1 cellular context compared by ENCODE assay signal in the genomic region with DNA sequence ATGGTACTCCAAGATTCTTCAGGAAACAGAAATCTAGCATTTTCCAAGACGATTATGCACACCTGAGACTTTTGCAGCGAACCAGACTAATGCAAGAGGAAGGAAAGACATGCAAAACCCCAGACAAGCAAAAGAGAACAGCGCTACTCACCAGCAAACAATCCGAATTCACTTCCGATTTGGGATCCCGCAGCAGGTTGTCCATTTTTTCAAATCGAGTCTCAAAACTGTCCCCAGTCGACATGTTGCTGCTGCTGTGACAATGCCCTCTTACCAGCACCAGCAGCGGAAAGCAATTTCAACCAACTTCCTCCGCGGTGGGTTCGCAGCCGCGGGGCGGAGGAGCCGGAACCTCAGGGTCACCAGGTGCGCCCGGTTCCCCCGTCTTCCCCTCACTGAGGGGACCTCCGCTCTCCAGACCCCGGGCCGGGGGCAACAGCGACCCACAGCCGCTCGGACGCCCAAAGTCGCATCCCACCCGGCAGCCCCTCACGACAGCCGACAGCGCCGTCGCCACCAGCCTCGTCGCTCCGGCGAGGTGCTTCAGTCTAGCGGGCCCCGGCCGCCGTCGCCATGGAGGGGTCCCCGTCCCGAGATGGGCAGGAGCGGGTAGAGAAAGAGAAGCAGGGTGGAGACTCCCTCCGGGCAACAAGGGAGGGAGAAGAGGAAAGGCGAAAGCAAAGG.
TF ChIP-seq lines count a peak whose summit lies in the region.

No MANE protein-coding gene starts in this region.

TF ChIP-seq in HepG2, 621 proteins besides CTCF, POLR2A, EP300 and RAD21 (continued from another document and continues in another):
- peak; percentile 46; the same call in 1 of the 2 replicates for TF ChIP-seq ZNF563 (CRISPR knock-in tag; IDR thresholded peaks at IDR 0.05)
- TF ChIP-seq ZFP36L1 (CRISPR knock-in tag; IDR thresholded peaks at IDR 0.05): no peak
- TF ChIP-seq, protein P1, sequence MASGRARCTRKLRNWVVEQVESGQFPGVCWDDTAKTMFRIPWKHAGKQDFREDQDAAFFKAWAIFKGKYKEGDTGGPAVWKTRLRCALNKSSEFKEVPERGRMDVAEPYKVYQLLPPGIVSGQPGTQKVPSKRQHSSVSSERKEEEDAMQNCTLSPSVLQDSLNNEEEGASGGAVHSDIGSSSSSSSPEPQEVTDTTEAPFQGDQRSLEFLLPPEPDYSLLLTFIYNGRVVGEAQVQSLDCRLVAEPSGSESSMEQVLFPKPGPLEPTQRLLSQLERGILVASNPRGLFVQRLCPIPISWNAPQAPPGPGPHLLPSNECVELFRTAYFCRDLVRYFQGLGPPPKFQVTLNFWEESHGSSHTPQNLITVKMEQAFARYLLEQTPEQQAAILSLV (CRISPR knock-in tag; IDR thresholded peaks at IDR 0.05; ENCODE audit: borderline replicate concordance): no peak
- no peak for TF ChIP-seq KLF6 (CRISPR knock-in tag; IDR thresholded peaks at IDR 0.05)
- TF ChIP-seq, protein P2, sequence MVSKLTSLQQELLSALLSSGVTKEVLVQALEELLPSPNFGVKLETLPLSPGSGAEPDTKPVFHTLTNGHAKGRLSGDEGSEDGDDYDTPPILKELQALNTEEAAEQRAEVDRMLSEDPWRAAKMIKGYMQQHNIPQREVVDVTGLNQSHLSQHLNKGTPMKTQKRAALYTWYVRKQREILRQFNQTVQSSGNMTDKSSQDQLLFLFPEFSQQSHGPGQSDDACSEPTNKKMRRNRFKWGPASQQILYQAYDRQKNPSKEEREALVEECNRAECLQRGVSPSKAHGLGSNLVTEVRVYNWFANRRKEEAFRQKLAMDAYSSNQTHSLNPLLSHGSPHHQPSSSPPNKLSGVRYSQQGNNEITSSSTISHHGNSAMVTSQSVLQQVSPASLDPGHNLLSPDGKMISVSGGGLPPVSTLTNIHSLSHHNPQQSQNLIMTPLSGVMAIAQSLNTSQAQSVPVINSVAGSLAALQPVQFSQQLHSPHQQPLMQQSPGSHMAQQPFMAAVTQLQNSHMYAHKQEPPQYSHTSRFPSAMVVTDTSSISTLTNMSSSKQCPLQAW (CRISPR knock-in tag; IDR thresholded peaks at IDR 0.05): 0 out of 2 replicates have a peak, but pooled peaks have one; percentile 45
- TF ChIP-seq ZNF776 (CRISPR knock-in tag; IDR thresholded peaks at IDR 0.05): 0 out of 2 replicates have a peak, but pooled peaks have one; percentile 56
- TF ChIP-seq, protein P3, sequence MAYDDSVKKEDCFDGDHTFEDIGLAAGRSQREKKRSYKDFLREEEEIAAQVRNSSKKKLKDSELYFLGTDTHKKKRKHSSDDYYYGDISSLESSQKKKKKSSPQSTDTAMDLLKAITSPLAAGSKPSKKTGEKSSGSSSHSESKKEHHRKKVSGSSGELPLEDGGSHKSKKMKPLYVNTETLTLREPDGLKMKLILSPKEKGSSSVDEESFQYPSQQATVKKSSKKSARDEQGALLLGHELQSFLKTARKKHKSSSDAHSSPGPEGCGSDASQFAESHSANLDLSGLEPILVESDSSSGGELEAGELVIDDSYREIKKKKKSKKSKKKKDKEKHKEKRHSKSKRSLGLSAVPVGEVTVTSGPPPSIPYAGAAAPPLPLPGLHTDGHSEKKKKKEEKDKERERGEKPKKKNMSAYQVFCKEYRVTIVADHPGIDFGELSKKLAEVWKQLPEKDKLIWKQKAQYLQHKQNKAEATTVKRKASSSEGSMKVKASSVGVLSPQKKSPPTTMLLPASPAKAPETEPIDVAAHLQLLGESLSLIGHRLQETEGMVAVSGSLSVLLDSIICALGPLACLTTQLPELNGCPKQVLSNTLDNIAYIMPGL (CRISPR knock-in tag; IDR thresholded peaks at IDR 0.05; ENCODE audit: borderline replicate concordance in 1 of 2, low read depth in 1 of 2): peak in 1 of 2 experiments; percentile 48; a peak in 1 of 4 replicates
- peak; percentile 12; the same call in 1 of the 2 replicates for TF ChIP-seq TARDBP (CRISPR knock-in tag; IDR thresholded peaks at IDR 0.05)
- TF ChIP-seq ZNF598 (CRISPR knock-in tag; IDR thresholded peaks at IDR 0.05; ENCODE audit: borderline replicate concordance): no peak
- peak; percentile 30; the same call in 1 of the 2 replicates for TF ChIP-seq KDM2A (CRISPR knock-in tag; IDR thresholded peaks at IDR 0.05; ENCODE audit: borderline replicate concordance, low read depth)
- 0 out of 2 replicates have a peak, but pooled peaks have one; percentile 17 for TF ChIP-seq ZNF430 (CRISPR knock-in tag; IDR thresholded peaks at IDR 0.05)
- TF ChIP-seq, protein P4, sequence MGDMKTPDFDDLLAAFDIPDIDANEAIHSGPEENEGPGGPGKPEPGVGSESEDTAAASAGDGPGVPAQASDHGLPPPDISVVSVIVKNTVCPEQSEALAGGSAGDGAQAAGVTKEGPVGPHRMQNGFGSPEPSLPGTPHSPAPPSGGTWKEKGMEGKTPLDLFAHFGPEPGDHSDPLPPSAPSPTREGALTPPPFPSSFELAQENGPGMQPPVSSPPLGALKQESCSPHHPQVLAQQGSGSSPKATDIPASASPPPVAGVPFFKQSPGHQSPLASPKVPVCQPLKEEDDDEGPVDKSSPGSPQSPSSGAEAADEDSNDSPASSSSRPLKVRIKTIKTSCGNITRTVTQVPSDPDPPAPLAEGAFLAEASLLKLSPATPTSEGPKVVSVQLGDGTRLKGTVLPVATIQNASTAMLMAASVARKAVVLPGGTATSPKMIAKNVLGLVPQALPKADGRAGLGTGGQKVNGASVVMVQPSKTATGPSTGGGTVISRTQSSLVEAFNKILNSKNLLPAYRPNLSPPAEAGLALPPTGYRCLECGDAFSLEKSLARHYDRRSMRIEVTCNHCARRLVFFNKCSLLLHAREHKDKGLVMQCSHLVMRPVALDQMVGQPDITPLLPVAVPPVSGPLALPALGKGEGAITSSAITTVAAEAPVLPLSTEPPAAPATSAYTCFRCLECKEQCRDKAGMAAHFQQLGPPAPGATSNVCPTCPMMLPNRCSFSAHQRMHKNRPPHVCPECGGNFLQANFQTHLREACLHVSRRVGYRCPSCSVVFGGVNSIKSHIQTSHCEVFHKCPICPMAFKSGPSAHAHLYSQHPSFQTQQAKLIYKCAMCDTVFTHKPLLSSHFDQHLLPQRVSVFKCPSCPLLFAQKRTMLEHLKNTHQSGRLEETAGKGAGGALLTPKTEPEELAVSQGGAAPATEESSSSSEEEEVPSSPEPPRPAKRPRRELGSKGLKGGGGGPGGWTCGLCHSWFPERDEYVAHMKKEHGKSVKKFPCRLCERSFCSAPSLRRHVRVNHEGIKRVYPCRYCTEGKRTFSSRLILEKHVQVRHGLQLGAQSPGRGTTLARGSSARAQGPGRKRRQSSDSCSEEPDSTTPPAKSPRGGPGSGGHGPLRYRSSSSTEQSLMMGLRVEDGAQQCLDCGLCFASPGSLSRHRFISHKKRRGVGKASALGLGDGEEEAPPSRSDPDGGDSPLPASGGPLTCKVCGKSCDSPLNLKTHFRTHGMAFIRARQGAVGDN (CRISPR knock-in tag; IDR thresholded peaks at IDR 0.05): peak; percentile 70; the same call in 1 of the 2 replicates
- TF ChIP-seq, protein P5, sequence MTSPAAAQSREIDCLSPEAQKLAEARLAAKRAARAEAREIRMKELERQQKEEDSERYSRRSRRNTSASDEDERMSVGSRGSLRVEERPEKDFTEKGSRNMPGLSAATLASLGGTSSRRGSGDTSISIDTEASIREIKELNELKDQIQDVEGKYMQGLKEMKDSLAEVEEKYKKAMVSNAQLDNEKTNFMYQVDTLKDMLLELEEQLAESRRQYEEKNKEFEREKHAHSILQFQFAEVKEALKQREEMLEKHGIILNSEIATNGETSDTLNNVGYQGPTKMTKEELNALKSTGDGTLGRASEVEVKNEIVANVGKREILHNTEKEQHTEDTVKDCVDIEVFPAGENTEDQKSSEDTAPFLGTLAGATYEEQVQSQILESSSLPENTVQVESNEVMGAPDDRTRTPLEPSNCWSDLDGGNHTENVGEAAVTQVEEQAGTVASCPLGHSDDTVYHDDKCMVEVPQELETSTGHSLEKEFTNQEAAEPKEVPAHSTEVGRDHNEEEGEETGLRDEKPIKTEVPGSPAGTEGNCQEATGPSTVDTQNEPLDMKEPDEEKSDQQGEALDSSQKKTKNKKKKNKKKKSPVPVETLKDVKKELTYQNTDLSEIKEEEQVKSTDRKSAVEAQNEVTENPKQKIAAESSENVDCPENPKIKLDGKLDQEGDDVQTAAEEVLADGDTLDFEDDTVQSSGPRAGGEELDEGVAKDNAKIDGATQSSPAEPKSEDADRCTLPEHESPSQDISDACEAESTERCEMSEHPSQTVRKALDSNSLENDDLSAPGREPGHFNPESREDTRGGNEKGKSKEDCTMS (CRISPR knock-in tag; conservative IDR thresholded peaks at IDR 0.05): no peak
- TF ChIP-seq, protein P6, sequence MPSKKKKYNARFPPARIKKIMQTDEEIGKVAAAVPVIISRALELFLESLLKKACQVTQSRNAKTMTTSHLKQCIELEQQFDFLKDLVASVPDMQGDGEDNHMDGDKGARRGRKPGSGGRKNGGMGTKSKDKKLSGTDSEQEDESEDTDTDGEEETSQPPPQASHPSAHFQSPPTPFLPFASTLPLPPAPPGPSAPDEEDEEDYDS (CRISPR knock-in tag; IDR thresholded peaks at IDR 0.05): no peak
- peak; percentile 83; the same call in 1 of the 2 replicates for TF ChIP-seq GLI4 (CRISPR knock-in tag; IDR thresholded peaks at IDR 0.05; ENCODE audit: borderline replicate concordance)
- peak; percentile 14 for TF ChIP-seq ZNF883 (CRISPR knock-in tag; IDR thresholded peaks at IDR 0.05; ENCODE audit: not compliant biosample characterization)
- TF ChIP-seq ATAD3A (CRISPR knock-in tag; IDR thresholded peaks at IDR 0.05): 0 out of 2 replicates have a peak, but pooled peaks have one; percentile 6
- no peak; the same call in none of the 2 replicates for TF ChIP-seq SAP130 (CRISPR knock-in tag; IDR thresholded peaks at IDR 0.05; ENCODE audit: low read depth)
- no peak for TF ChIP-seq HCFC1 (IDR thresholded peaks at IDR 0.05; ENCODE audit: low read depth, low read length)
- 0 out of 2 replicates have a peak, but pooled peaks have one; percentile 2 for TF ChIP-seq ZNF343 (CRISPR knock-in tag; IDR thresholded peaks at IDR 0.05)
- peak; percentile 72 for TF ChIP-seq AGO2 (optimal IDR thresholded peaks at IDR 0.05; ENCODE audit: low read depth, low read length)
- no peak for TF ChIP-seq ZSCAN20 (CRISPR knock-in tag; IDR thresholded peaks at IDR 0.05; ENCODE audit: borderline replicate concordance)
- TF ChIP-seq KMT2A (CRISPR knock-in tag; IDR thresholded peaks at IDR 0.05): peak; percentile 69; the same call in 1 of the 2 replicates
- no peak for TF ChIP-seq ZNF12 (CRISPR knock-in tag; IDR thresholded peaks at IDR 0.05)
- no peak for TF ChIP-seq ZFP82 (CRISPR knock-in tag; IDR thresholded peaks at IDR 0.05; ENCODE audit: borderline replicate concordance)
- TF ChIP-seq ZNF572 (CRISPR knock-in tag; IDR thresholded peaks at IDR 0.05): 0 out of 2 replicates have a peak, but pooled peaks have one; percentile 36
- TF ChIP-seq, protein P7, sequence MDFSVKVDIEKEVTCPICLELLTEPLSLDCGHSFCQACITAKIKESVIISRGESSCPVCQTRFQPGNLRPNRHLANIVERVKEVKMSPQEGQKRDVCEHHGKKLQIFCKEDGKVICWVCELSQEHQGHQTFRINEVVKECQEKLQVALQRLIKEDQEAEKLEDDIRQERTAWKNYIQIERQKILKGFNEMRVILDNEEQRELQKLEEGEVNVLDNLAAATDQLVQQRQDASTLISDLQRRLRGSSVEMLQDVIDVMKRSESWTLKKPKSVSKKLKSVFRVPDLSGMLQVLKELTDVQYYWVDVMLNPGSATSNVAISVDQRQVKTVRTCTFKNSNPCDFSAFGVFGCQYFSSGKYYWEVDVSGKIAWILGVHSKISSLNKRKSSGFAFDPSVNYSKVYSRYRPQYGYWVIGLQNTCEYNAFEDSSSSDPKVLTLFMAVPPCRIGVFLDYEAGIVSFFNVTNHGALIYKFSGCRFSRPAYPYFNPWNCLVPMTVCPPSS (IDR thresholded peaks at IDR 0.05): no peak
- TF ChIP-seq, protein P8, sequence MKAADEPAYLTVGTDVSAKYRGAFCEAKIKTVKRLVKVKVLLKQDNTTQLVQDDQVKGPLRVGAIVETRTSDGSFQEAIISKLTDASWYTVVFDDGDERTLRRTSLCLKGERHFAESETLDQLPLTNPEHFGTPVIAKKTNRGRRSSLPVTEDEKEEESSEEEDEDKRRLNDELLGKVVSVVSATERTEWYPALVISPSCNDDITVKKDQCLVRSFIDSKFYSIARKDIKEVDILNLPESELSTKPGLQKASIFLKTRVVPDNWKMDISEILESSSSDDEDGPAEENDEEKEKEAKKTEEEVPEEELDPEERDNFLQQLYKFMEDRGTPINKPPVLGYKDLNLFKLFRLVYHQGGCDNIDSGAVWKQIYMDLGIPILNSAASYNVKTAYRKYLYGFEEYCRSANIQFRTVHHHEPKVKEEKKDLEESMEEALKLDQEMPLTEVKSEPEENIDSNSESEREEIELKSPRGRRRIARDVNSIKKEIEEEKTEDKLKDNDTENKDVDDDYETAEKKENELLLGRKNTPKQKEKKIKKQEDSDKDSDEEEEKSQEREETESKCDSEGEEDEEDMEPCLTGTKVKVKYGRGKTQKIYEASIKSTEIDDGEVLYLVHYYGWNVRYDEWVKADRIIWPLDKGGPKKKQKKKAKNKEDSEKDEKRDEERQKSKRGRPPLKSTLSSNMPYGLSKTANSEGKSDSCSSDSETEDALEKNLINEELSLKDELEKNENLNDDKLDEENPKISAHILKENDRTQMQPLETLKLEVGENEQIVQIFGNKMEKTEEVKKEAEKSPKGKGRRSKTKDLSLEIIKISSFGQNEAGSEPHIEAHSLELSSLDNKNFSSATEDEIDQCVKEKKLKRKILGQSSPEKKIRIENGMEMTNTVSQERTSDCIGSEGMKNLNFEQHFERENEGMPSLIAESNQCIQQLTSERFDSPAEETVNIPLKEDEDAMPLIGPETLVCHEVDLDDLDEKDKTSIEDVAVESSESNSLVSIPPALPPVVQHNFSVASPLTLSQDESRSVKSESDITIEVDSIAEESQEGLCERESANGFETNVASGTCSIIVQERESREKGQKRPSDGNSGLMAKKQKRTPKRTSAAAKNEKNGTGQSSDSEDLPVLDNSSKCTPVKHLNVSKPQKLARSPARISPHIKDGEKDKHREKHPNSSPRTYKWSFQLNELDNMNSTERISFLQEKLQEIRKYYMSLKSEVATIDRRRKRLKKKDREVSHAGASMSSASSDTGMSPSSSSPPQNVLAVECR (CRISPR knock-in tag; IDR thresholded peaks at IDR 0.05; ENCODE audit: borderline replicate concordance): 0 out of 2 replicates have a peak, but pooled peaks have one; percentile 26
- TF ChIP-seq IRF2 (CRISPR knock-in tag; IDR thresholded peaks at IDR 0.05): 0 out of 2 replicates have a peak, but pooled peaks have one; percentile 3
- TF ChIP-seq ZC3H13 (CRISPR knock-in tag; IDR thresholded peaks at IDR 0.05): peak; percentile 32; the same call in 1 of the 2 replicates
- peak; percentile 77; the same call in 1 of the 2 replicates for TF ChIP-seq RBFOX2 (IDR thresholded peaks at IDR 0.05; ENCODE audit: low read depth, low read length)
- TF ChIP-seq ZNF713 (CRISPR knock-in tag; IDR thresholded peaks at IDR 0.05): no peak
- 0 out of 2 replicates have a peak, but pooled peaks have one; percentile 4 for TF ChIP-seq RARA (CRISPR knock-in tag; IDR thresholded peaks at IDR 0.05)
- TF ChIP-seq, protein P9, sequence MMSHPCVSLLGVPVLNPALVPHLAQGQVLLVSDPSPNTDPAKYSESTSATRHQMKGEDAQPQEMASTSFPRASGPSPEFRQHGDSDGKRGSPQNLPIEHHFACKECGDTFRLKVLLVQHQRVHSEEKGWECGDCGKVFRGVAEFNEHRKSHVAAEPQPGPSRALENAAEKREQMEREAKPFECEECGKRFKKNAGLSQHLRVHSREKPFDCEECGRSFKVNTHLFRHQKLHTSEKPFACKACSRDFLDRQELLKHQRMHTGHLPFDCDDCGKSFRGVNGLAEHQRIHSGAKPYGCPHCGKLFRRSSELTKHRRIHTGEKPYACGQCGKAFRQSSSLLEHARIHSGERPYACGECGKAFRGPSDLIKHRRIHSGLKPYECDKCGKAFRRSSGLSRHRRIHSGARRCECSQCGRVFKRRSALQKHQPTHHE (CRISPR knock-in tag; IDR thresholded peaks at IDR 0.05; ENCODE audit: borderline replicate concordance): 0 out of 2 replicates have a peak, but pooled peaks have one; percentile 37
- 0 out of 2 replicates have a peak, but pooled peaks have one; percentile 26 for TF ChIP-seq ARHGAP35 (CRISPR knock-in tag; IDR thresholded peaks at IDR 0.05; ENCODE audit: borderline replicate concordance)
- TF ChIP-seq ZSCAN31 (CRISPR knock-in tag; IDR thresholded peaks at IDR 0.05; ENCODE audit: low read depth): 0 out of 2 replicates have a peak, but pooled peaks have one; percentile 25
